8 cellular contexts compared by ENCODE assay signal in genomic region chr17:36547776-36548175, GRCh38. TPM values are rescaled to one million over a fixed set of nuclear protein-coding genes. Genes with fewer than 3 reads are reported as not detected.
A peak's percentile ranks its signal among the peaks of the same experiment; 100 is the strongest.
DNase-seq lines count a peak whose midpoint lies in the region; ATAC-seq and TF ChIP-seq lines count a peak whose summit lies in the region.
"Had no signal": no experiment of that assay in that cellular context is flagged by ENCODE, and none has a peak within 500 bp of the region (broad histone marks: within the 10 kb centered on the region; RNA-seq: fewer than 3 reads in every experiment).

No MANE protein-coding gene starts in this region.

- TF ChIP-seq POLR2A in upper lobe of left lung (IDR thresholded peaks at IDR 0.05) = no peak

- TF ChIP-seq CTCF in left ventricle myocardium inferior (IDR thresholded peaks at IDR 0.05; ENCODE audit: borderline replicate concordance) (no peak), right atrium auricular region (IDR thresholded peaks at IDR 0.05) (no peak), epithelial cell of proximal tubule (conservative IDR thresholded peaks at IDR 0.05; ENCODE audit: low read depth, low read length) (no peak), upper lobe of left lung (IDR thresholded peaks at IDR 0.05) (no peak)

- intact Hi-C loops in left ventricle myocardium inferior (cut with micrococcal nuclease) = loop anchor here (5.0 kb wide), 1 partner anchor 405 kb away; no protein-coding TSS in a partner anchor
- intact Hi-C loops in cardiac septum (cut with DNase I) = loop anchor here (5.0 kb wide), 1 partner anchor 45 kb away; the partner anchor contains the start of gene DHRS11

- H3K4me3 ChIP-seq in left ventricle myocardium inferior = no peak overlapping the region
- no peak overlapping the region for H3K4me3 ChIP-seq in right atrium auricular region
- H3K4me3 ChIP-seq in epithelial cell of proximal tubule (ENCODE audit: low read depth, low read length) = peak overlapping the region; percentile 79
- peak overlapping the region in 1 of 4 donors; percentile 91 for H3K4me3 ChIP-seq in upper lobe of left lung

- H3K9me3 ChIP-seq in left ventricle myocardium inferior (replicated peaks) (no peaks in the 10 kb centered on the region), right atrium auricular region (no peaks in the 10 kb centered on the region), upper lobe of left lung (no peaks in the 10 kb centered on the region)

- no peaks in the 10 kb centered on the region for H3K27me3 ChIP-seq in left ventricle myocardium inferior (ENCODE audit: low read depth)
- no peaks in the 10 kb centered on the region for H3K27me3 ChIP-seq in right atrium auricular region
- no peaks in the 10 kb centered on the region for H3K27me3 ChIP-seq in upper lobe of left lung

- peaks cover 84% of the 10 kb centered on the region for H3K4me1 ChIP-seq in left ventricle myocardium inferior
- H3K4me1 ChIP-seq in right atrium auricular region = peaks cover 0 to 56% of the 10 kb centered on the region in 2 donors
- peaks cover 58 to 72% (median 64%) of the 10 kb centered on the region in 4 donors for H3K4me1 ChIP-seq in upper lobe of left lung

- no peak for DNase-seq in left ventricle myocardium inferior
- no peak for DNase-seq in right atrium auricular region (ENCODE audit: low spot score)
- no peak for DNase-seq in epithelial cell of proximal tubule (ENCODE audit: low read depth)
- DNase-seq in upper lobe of left lung = no peak
- no peak for DNase-seq in cardiac septum (ENCODE audit: low spot score)
- no peak for DNase-seq in COLO668 (lab: John Stamatoyannopoulos, UW; ENCODE audit: unreplicated experiment)
- DNase-seq: activated effector memory CD4-positive, alpha-beta T cell treated with anti-CD3 and anti-CD28 coated beads, Interleukin-2, amount 50 U/mL, for 16 hours; DMS53 had no signal

- no peak for TF ChIP-seq EP300 in upper lobe of left lung (IDR thresholded peaks at IDR 0.05)

- no peak for ATAC-seq in upper lobe of left lung (ENCODE audit: low FRiP score in 2 of 2)

- peak overlapping the region; percentile 7 for H3K27ac ChIP-seq in left ventricle myocardium inferior (replicated peaks)
- H3K27ac ChIP-seq in right atrium auricular region = no peak overlapping the region
- H3K27ac ChIP-seq in upper lobe of left lung = peak overlapping the region in 3 of 4 donors; percentile 32 to 43 (median 35)

- H3K36me3 ChIP-seq in left ventricle myocardium inferior (peaks cover 6% of the 10 kb centered on the region), right atrium auricular region (no peaks in the 10 kb centered on the region), upper lobe of left lung (peaks cover 0 to 4% (median 0%) of the 10 kb centered on the region in 4 donors)

RNA-seq across cellular contexts. Expression of gene GGNBP2, which starts 3.1 kb away (rescaled TPM):
- 41.7 TPM for total RNA-seq in left ventricle myocardium inferior
- total RNA-seq in right atrium auricular region = 10 to 100 TPM; 26.7 to 30.1 TPM
- 26.9 and 32.6 TPM in 2 replicates for total RNA-seq in epithelial cell of proximal tubule
- total RNA-seq in upper lobe of left lung = 100 to 1,000 TPM in 1 of 6 donors, 10 to 100 TPM in 5; 36.8 to 101 (median 70.0) TPM
- 50.2 TPM for total RNA-seq in cardiac septum

RNA-seq across cellular contexts. Expression of gene PIGW, which starts 13.0 kb away (rescaled TPM):
- 3.3 TPM for total RNA-seq in left ventricle myocardium inferior
- 1 to 10 TPM; 2.8 to 3.9 TPM for total RNA-seq in right atrium auricular region
- total RNA-seq in epithelial cell of proximal tubule = 6.9 and 12.0 TPM in 2 replicates
- 10 to 100 TPM in 2 of 6 donors, 1 to 10 TPM in 2, under 1 TPM in 1, not detected in 1; 0.67 to 11.9 (median 9.3) TPM for total RNA-seq in upper lobe of left lung
- 4.3 TPM for total RNA-seq in cardiac septum

RNA-seq across cellular contexts. Expression of gene MYO19, which starts 13.1 kb away (rescaled TPM):
- total RNA-seq in left ventricle myocardium inferior (11.8 TPM), right atrium auricular region (10 to 100 TPM in 1 of 2 donors, 1 to 10 TPM in 1; 8.2 to 12.8 TPM), epithelial cell of proximal tubule (93.3 and 107 TPM in 2 replicates), upper lobe of left lung (100 to 1,000 TPM in 1 of 6 donors, 10 to 100 TPM in 5; 34.8 to 167 (median 49.4) TPM), cardiac septum (16.0 TPM)

RNA-seq across cellular contexts. Expression of gene DHRS11, which starts 43.9 kb away (rescaled TPM):
- total RNA-seq in left ventricle myocardium inferior = 13.1 TPM
- 10 to 100 TPM; 10.5 to 17.3 TPM for total RNA-seq in right atrium auricular region
- total RNA-seq in epithelial cell of proximal tubule = 13.2 and 14.8 TPM in 2 replicates
- total RNA-seq in upper lobe of left lung = 1 to 10 TPM; 3.6 to 7.5 (median 4.9) TPM
- 15.3 TPM for total RNA-seq in cardiac septum

RNA-seq across cellular contexts. Expression of gene MRM1, which starts 53.6 kb away (rescaled TPM):
- 8.7 TPM for total RNA-seq in left ventricle myocardium inferior
- 1 to 10 TPM; 3.7 to 6.3 TPM for total RNA-seq in right atrium auricular region
- total RNA-seq in epithelial cell of proximal tubule = 9.1 and 13.7 TPM in 2 replicates
- 1 to 10 TPM; 3.1 to 9.4 (median 8.1) TPM for total RNA-seq in upper lobe of left lung
- 7.0 TPM for total RNA-seq in cardiac septum

Comparison
In these comparisons a context has a peak if more than half of its experiments do, and no peak if none do; other contexts are left out.
1. H3K27ac ChIP-seq: peak in left ventricle myocardium inferior (single experiment) and upper lobe of left lung (3 of 4); none in right atrium auricular region (0 of 2).